Comparison of ENCODE assay signal across 1 cellular context in genomic region chr3:106241593-106241992, GRCh38.
TF ChIP-seq lines count a peak whose summit lies in the region.

No MANE protein-coding gene starts in this region.

TF ChIP-seq in neural cell, 6 proteins besides CTCF, POLR2A, EP300 and RAD21 (continued from another document):
- TF ChIP-seq SMC3 (conservative IDR thresholded peaks at IDR 0.05; ENCODE audit: poor library complexity) = peak; percentile 49
